1 cellular context compared by ENCODE assay signal in genomic region chr19:29696045-29696682, GRCh38.
A peak's percentile ranks its signal among the peaks of the same experiment; 100 is the strongest.
TF ChIP-seq lines count a peak whose summit lies in the region.

No MANE protein-coding gene starts in this region.

TF ChIP-seq in HepG2, 621 proteins besides CTCF, POLR2A, EP300 and RAD21:
- TF ChIP-seq SKI (IDR thresholded peaks at IDR 0.05; ENCODE audit: partially characterized antibody) (peak; percentile 81), SUZ12 (IDR thresholded peaks at IDR 0.05; ENCODE audit: low read depth, low read length) (no peak)
